In the genomic region with DNA sequence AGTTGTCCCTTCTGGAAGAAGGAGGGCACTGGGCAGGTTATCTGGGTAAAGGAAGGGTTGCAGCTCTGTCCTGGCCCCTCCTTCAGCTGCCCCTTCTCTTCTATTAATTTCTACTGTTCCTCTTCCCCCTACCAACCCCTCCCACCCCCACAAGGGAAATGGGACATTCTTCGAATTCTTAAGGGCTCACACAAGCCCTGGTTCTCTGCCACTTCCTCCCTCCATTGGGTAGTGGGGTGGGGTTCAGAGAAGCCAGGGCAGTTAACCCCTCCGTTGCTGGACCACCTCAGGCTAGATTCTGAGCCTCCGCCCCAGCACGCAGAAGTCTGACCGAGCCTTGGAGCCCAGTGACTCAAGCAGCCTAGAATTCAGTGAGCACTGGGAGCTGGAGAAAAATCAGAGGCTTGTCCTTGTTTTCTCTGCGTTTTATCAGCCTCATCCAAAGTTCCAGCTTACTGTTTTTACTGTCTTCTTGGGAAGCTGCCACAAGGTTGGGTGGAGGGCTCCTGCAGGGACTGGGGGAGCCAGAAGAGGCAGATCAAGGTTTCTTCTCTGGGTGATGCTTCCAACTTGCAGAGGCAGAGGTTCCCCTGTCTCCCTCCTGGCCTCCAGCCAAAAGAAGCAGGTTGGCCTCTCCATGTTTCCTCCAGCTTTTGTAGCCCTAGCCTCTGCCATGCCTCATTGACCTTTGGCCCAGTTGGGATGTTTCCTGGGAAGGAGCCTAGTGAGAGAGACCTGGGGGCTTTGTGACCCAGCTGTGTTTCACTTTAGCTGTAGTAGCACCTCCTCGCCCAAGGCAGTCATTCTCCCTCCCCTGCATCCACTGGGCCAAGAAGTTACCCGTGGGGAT, we compare ENCODE assay signal across 7 cellular contexts. TPM values are rescaled to one million over a fixed set of nuclear protein-coding genes. Genes with fewer than 3 reads are reported as not detected.
DNase-seq lines count a peak whose midpoint lies in the region; ATAC-seq and TF ChIP-seq lines count a peak whose summit lies in the region.

No MANE protein-coding gene starts in this region.

- no peak overlapping the region for H4K91ac ChIP-seq in H9 (ENCODE audit: insufficient read length, low read depth, low read length)

- H3K79me2 ChIP-seq in H9 (ENCODE audit: insufficient read depth, low read length): peaks cover 4% of the 10 kb centered on the region; the same call in 1 of the 2 replicates

- H2BK15ac ChIP-seq in H9 (ENCODE audit: low read depth, low read length): no peak overlapping the region

- no peak overlapping the region for H2AFZ ChIP-seq in H9 (ENCODE audit: low read length)

- H3K23me2 ChIP-seq in H9 (ENCODE audit: insufficient read length, low read depth, low read length, poor library complexity, severe bottlenecking): no peaks in the 10 kb centered on the region

- intact Hi-C loops in naive thymus-derived CD4-positive, alpha-beta T cell (cut with micrococcal nuclease): loop anchor here in 1 of 2 donors (10.0 kb wide), 1 partner anchor 215 kb away; no protein-coding TSS in a partner anchor

- POLR2A ChIA-PET in naive thymus-derived CD4-positive, alpha-beta T cell (lab: Charles Lee): interaction anchor here (0.6 to 4.8 kb wide), 6 partner anchors 10 to 26 kb away, joined by 3 to 76 read pairs (median 14); a partner anchor contains a TSS

- H4K20me1 ChIP-seq in H9 (ENCODE audit: control insufficient read depth, insufficient read depth, insufficient read length): no peaks in the 10 kb centered on the region

- peak overlapping the region; percentile 7 for H3K18ac ChIP-seq in H9 (ENCODE audit: insufficient read length, low read depth, low read length)

- ATAC-seq in naive thymus-derived CD4-positive, alpha-beta T cell: no peak
- no peak for ATAC-seq in GM19324 (IDR thresholded peaks at IDR 0.05; ENCODE audit: low FRiP score, unreplicated experiment)
- ATAC-seq in HG03025 (IDR thresholded peaks at IDR 0.05; ENCODE audit: low FRiP score, unreplicated experiment): no peak

- H3K56ac ChIP-seq in H9 (ENCODE audit: insufficient read length, low read depth, low read length): no peak overlapping the region

- peaks cover 16% of the 10 kb centered on the region; the same call in 1 of the 2 replicates for H3K4me1 ChIP-seq in H9 (ENCODE audit: insufficient read depth, low read length)
- H3K4me1 ChIP-seq in naive thymus-derived CD4-positive, alpha-beta T cell (ENCODE audit: control insufficient read depth in 2 of 2, insufficient read depth in 2 of 2, low read length in 2 of 2): peaks cover 76 to 91% of the 10 kb centered on the region in 2 donors

- H3K23ac ChIP-seq in H9 (ENCODE audit: insufficient read length, low read depth, low read length): no peak overlapping the region

- no peak overlapping the region for H2BK5ac ChIP-seq in H9 (ENCODE audit: insufficient read length, low read length)

- no peak overlapping the region for H2BK20ac ChIP-seq in H9 (ENCODE audit: low read depth, low read length, poor library complexity, severe bottlenecking)

- no peaks in the 10 kb centered on the region for H3K9me3 ChIP-seq in H9 (ENCODE audit: control insufficient read depth, low read depth, low read length)
- H3K9me3 ChIP-seq in naive thymus-derived CD4-positive, alpha-beta T cell (ENCODE audit: control insufficient read depth in 2 of 3, low read length in 3 of 3): no peaks in the 10 kb centered on the region

- peak overlapping the region; percentile 47 for H3K4me3 ChIP-seq in naive thymus-derived CD4-positive, alpha-beta T cell (ENCODE audit: low read length)

- H2BK120ac ChIP-seq in H9 (ENCODE audit: low read depth, low read length, poor library complexity, severe bottlenecking): no peak overlapping the region

- H3K27me3 ChIP-seq in H9 (ENCODE audit: insufficient read depth, low read length): no peaks in the 10 kb centered on the region
- H3K27me3 ChIP-seq in naive thymus-derived CD4-positive, alpha-beta T cell (ENCODE audit: control insufficient read depth in 2 of 2, insufficient read depth in 2 of 2, low read length in 2 of 2): no peaks in the 10 kb centered on the region

- WGBS in H9 (ENCODE audit: extremely low coverage, insufficient read length, low lambda C conversion rate): no CpG with 5 or more reads among the region's 8 CpGs

- no peak overlapping the region for H4K8ac ChIP-seq in H9 (replicated peaks; ENCODE audit: insufficient read length, low read depth, low read length)

- H3K36me3 ChIP-seq in naive thymus-derived CD4-positive, alpha-beta T cell (ENCODE audit: control insufficient read depth in 2 of 3, insufficient read depth in 3 of 3, low read length in 3 of 3): peaks cover 0 to 18% (median 0%) of the 10 kb centered on the region in 3 experiments

- H3K9ac ChIP-seq in H9 (ENCODE audit: extremely low read depth, insufficient read length, low read length): no peak overlapping the region

- in situ Hi-C loops in SK-MEL-5 (cut with HindIII; ENCODE audit: low pct_unique_long_range_greater_than_20kb, low sequenced_read_pairs): no loop called here

- H4K5ac ChIP-seq in H9 (ENCODE audit: insufficient read length, low read depth, low read length): no peak overlapping the region

- no peak for TF ChIP-seq CTCF in H9 (conservative IDR thresholded peaks at IDR 0.05)

- H2BK12ac ChIP-seq in H9 (ENCODE audit: insufficient read length, low read depth, low read length): no peak overlapping the region

- H3K27ac ChIP-seq in H9 (ENCODE audit: insufficient read length, low read depth, low read length) (peak overlapping the region; percentile 70), epithelial cell of prostate (peak overlapping the region; percentile 92)
- H3K27ac ChIP-seq in naive thymus-derived CD4-positive, alpha-beta T cell (ENCODE audit: low read depth, low read length): peak overlapping the region; percentile 79

- H3K27me3 Mint-ChIP-seq in H9 (ENCODE audit: low read depth): no peaks in the 10 kb centered on the region
- H3K27me3 Mint-ChIP-seq in naive thymus-derived CD4-positive, alpha-beta T cell: no peaks in the 10 kb centered on the region

- H3K36me3 Mint-ChIP-seq in H9 (ENCODE audit: insufficient read depth in 1 of 3, low read depth in 3 of 3): peaks cover 11 to 46% (median 20%) of the 10 kb centered on the region in 3 experiments; a peak in 5 of 7 replicates
- H3K36me3 Mint-ChIP-seq in naive thymus-derived CD4-positive, alpha-beta T cell: peaks cover 3 to 39% (median 18%) of the 10 kb centered on the region in 5 donors

- peak overlapping the region; percentile 46 for H3K4me2 ChIP-seq in H9 (ENCODE audit: insufficient read depth, insufficient read length, low read length)

- DNase-seq in H9 (peak; percentile 96), SK-MEL-5 (ENCODE audit: low read depth, low spot score) (peak; percentile 43), epithelial cell of prostate (ENCODE audit: low read depth, low spot score) (no peak), NCI-H1417 (lab: John Stamatoyannopoulos, UW) (no peak)
- DNase-seq in naive thymus-derived CD4-positive, alpha-beta T cell: peak in 4 of 9 donors; percentile 34 to 44 (median 37)

- no peak overlapping the region for H3K4ac ChIP-seq in H9 (ENCODE audit: low read depth, low read length)

- peak overlapping the region; percentile 94 to 99 (median 98) for H3K27ac Mint-ChIP-seq in H9
- H3K27ac Mint-ChIP-seq in naive thymus-derived CD4-positive, alpha-beta T cell: peak overlapping the region; percentile 68 to 96 (median 94)

- H3K79me1 ChIP-seq in H9 (ENCODE audit: insufficient read depth, low read depth, low read length, poor library complexity, severe bottlenecking): peaks cover 3% of the 10 kb centered on the region

- H3K14ac ChIP-seq in H9 (ENCODE audit: insufficient read depth, low read length): peak overlapping the region; percentile 56; the same call in 1 of the 2 replicates

- H2AK5ac ChIP-seq in H9 (ENCODE audit: insufficient read length, low read length): no peak overlapping the region

- H3K4me1 Mint-ChIP-seq in H9: peaks cover 77 to 85% of the 10 kb centered on the region in 2 experiments
- H3K4me1 Mint-ChIP-seq in naive thymus-derived CD4-positive, alpha-beta T cell: peaks cover 66 to 95% (median 87%) of the 10 kb centered on the region in 7 donors

- peaks cover 0 to 3% of the 10 kb centered on the region in 2 experiments; a peak in 1 of 5 replicates for H3K9me3 Mint-ChIP-seq in H9
- no peaks in the 10 kb centered on the region for H3K9me3 Mint-ChIP-seq in naive thymus-derived CD4-positive, alpha-beta T cell

- CTCF ChIA-PET in naive thymus-derived CD4-positive, alpha-beta T cell (lab: Charles Lee): interaction anchor here (0.9 to 1.4 kb wide), 3 partner anchors 9 to 43 kb away, joined by 3 to 4 read pairs (median 4); a partner anchor contains a TSS

- H3T11ph ChIP-seq in H9 (ENCODE audit: low read length): no peak overlapping the region

- peak overlapping the region; percentile 27 to 69 for H3K4me3 Mint-ChIP-seq in H9
- peak overlapping the region; percentile 60 to 94 (median 80) for H3K4me3 Mint-ChIP-seq in naive thymus-derived CD4-positive, alpha-beta T cell

RNA-seq across cellular contexts. Expression of a gene that starts 10.2 kb away (rescaled TPM):
- total RNA-seq in H9 (2021): 121 and 122 TPM in 2 replicates
- 16.7 and 16.8 TPM in 2 replicates for total RNA-seq in SK-MEL-5 (2014; rRNA removed; shearing (Covaris generic))
- 41.5 and 44.1 TPM in 2 replicates for polyA plus RNA-seq in SK-MEL-5 (2015; cell fraction: cytosol; rRNA removed)
- 13.1 and 14.7 TPM in 2 replicates for polyA plus RNA-seq in SK-MEL-5 (2015; cell fraction: nucleus; rRNA removed)
- total RNA-seq in naive thymus-derived CD4-positive, alpha-beta T cell: 100 to 1,000 TPM in 4 of 5 experiments, 10 to 100 TPM in 1; 75.3 to 199 (median 113) TPM
- 10 to 100 TPM; 43.4 to 54.5 TPM for polyA plus RNA-seq in naive thymus-derived CD4-positive, alpha-beta T cell

RNA-seq across cellular contexts. Expression of a gene that starts 26.6 kb away (rescaled TPM):
- total RNA-seq in H9 (2021): 2,040 and 2,084 TPM in 2 replicates
- total RNA-seq in SK-MEL-5 (2014; rRNA removed; shearing (Covaris generic)): 2,873 and 3,047 TPM in 2 replicates
- polyA plus RNA-seq in SK-MEL-5 (2015; cell fraction: cytosol; rRNA removed): 1,347 and 1,645 TPM in 2 replicates
- polyA plus RNA-seq in SK-MEL-5 (2015; cell fraction: nucleus; rRNA removed): 232 and 381 TPM in 2 replicates
- total RNA-seq in naive thymus-derived CD4-positive, alpha-beta T cell: 1,000 to 10,000 TPM; 1,312 to 2,438 (median 1,877) TPM
- 1,000 to 10,000 TPM; 1,326 to 1,996 TPM for polyA plus RNA-seq in naive thymus-derived CD4-positive, alpha-beta T cell

RNA-seq across cellular contexts. Expression of a gene that starts 55.0 kb away (rescaled TPM):
- total RNA-seq in H9 (2021): 15.4 and 15.9 TPM in 2 replicates
- total RNA-seq in SK-MEL-5 (2014; rRNA removed; shearing (Covaris generic)): 10.1 and 12.5 TPM in 2 replicates
- 10.3 and 13.1 TPM in 2 replicates for polyA plus RNA-seq in SK-MEL-5 (2015; cell fraction: cytosol; rRNA removed)
- polyA plus RNA-seq in SK-MEL-5 (2015; cell fraction: nucleus; rRNA removed): 73.0 and 106 TPM in 2 replicates
- total RNA-seq in naive thymus-derived CD4-positive, alpha-beta T cell: 10 to 100 TPM; 33.0 to 69.5 (median 53.4) TPM
- 1 to 10 TPM; 5.0 to 8.5 TPM for polyA plus RNA-seq in naive thymus-derived CD4-positive, alpha-beta T cell

Comparison
In these comparisons a context has a peak if more than half of its experiments do, and no peak if none do; other contexts are left out.
1. DNase-seq: peak in H9 (single experiment) and SK-MEL-5 (single experiment); none in epithelial cell of prostate (single experiment) and NCI-H1417 (0 of 3).
2. Peak in every context shown above with its lines, with median percentiles within 50 percentile points of each other: H3K27ac ChIP-seq.